In genomic region chr22:41405588-41405987, GRCh38 we compare ENCODE assay signal across 17 cellular contexts. TPM values are rescaled to one million over a fixed set of nuclear protein-coding genes. Genes with fewer than 3 reads are reported as not detected.
A peak's percentile ranks its signal among the peaks of the same experiment; 100 is the strongest.
DNase-seq lines count a peak whose midpoint lies in the region; ATAC-seq and TF ChIP-seq lines count a peak whose summit lies in the region.
"Had no signal": no experiment of that assay in that cellular context is flagged by ENCODE, and none has a peak within 500 bp of the region (broad histone marks: within the 10 kb centered on the region; RNA-seq: fewer than 3 reads in every experiment).

No MANE protein-coding gene starts in this region.

- H3K4me1 ChIP-seq in neural progenitor cell = peaks cover 8% of the 10 kb centered on the region

- POLR2A ChIA-PET in activated CD8-positive, alpha-beta T cell treated with anti-CD3 and anti-CD28 coated beads, Interleukin-2, amount 10 ng/mL, durations not matched to agents 7 days and 5 days (lab: Charles Lee) = interaction anchor here (0.6 kb wide), 1 partner anchor 42 kb away, joined by 3 read pairs; no protein-coding TSS in a partner anchor

- H3K27me3 ChIP-seq in neural progenitor cell = no peaks in the 10 kb centered on the region
- H3K27me3 ChIP-seq: ovary, tibial nerve had no signal

- peak; percentile 25 for DNase-seq in activated naive CD4-positive, alpha-beta T cell treated with anti-CD3 and anti-CD28 coated beads for 36 hours
- DNase-seq in activated naive CD4-positive, alpha-beta T cell treated with anti-CD3 and anti-CD28 coated beads, Interleukin-2, amount 10 ng/mL, durations not matched to agents 7 days and 5 days = no peak
- no peak for DNase-seq in activated CD8-positive, alpha-beta T cell treated with anti-CD3 and anti-CD28 coated beads, Interleukin-2, amount 10 ng/mL, durations not matched to agents 7 days and 5 days
- DNase-seq in neural progenitor cell (ENCODE audit: low spot score) (no peak), NK-92 (lab: John Stamatoyannopoulos, UW; ENCODE audit: unreplicated experiment) (no peak), NCI-H128 (lab: John Stamatoyannopoulos, UW; ENCODE audit: unreplicated experiment) (no peak)
- DNase-seq: Calu3, dermis blood vessel endothelial cell, GOT3, MM.1S, NCI-H69, ovary had no signal

- no peak overlapping the region for H3K4me3 ChIP-seq in neural progenitor cell
- H3K4me3 ChIP-seq: ovary, tibial nerve had no signal

- H3K9ac ChIP-seq in neural progenitor cell = no peak overlapping the region

- CTCF ChIA-PET in activated naive CD4-positive, alpha-beta T cell treated with anti-CD3 and anti-CD28 coated beads for 36 hours (lab: Charles Lee) = interaction anchor here (0.7 to 5.9 kb wide), 4 partner anchors 43 to 120 kb away, joined by 3 to 84 read pairs (median 48); no protein-coding TSS in a partner anchor
- CTCF ChIA-PET in activated naive CD4-positive, alpha-beta T cell treated with anti-CD3 and anti-CD28 coated beads, Interleukin-2, amount 10 ng/mL, durations not matched to agents 7 days and 5 days (lab: Charles Lee) = interaction anchor here (1.5 to 7.4 kb wide), 3 partner anchors 24 to 120 kb away, joined by 3 to 101 read pairs (median 87); partner anchors contain the start of gene TEF
- CTCF ChIA-PET in activated CD8-positive, alpha-beta T cell treated with anti-CD3 and anti-CD28 coated beads, Interleukin-2, amount 10 ng/mL, durations not matched to agents 7 days and 5 days (lab: Charles Lee) = interaction anchor here (2.3 to 10.1 kb wide), 4 partner anchors 40 to 120 kb away, joined by 25 to 129 read pairs (median 49); partner anchors contain the start of gene TOB2

- no peaks in the 10 kb centered on the region for H3K79me2 ChIP-seq in neural progenitor cell (ENCODE audit: low read depth)

- H2AFZ ChIP-seq in neural progenitor cell (replicated peaks) = no peak overlapping the region

- no peaks in the 10 kb centered on the region for H3K27me3 Mint-ChIP-seq in activated naive CD4-positive, alpha-beta T cell treated with anti-CD3 and anti-CD28 coated beads for 36 hours (ENCODE audit: low read depth)
- peaks cover 4% of the 10 kb centered on the region for H3K27me3 Mint-ChIP-seq in activated naive CD4-positive, alpha-beta T cell treated with anti-CD3 and anti-CD28 coated beads, Interleukin-2, amount 10 ng/mL, durations not matched to agents 7 days and 5 days
- no peaks in the 10 kb centered on the region for H3K27me3 Mint-ChIP-seq in activated CD8-positive, alpha-beta T cell treated with anti-CD3 and anti-CD28 coated beads, Interleukin-2, amount 10 ng/mL, durations not matched to agents 7 days and 5 days (ENCODE audit: low read depth)
- peaks cover 8% of the 10 kb centered on the region for H3K27me3 Mint-ChIP-seq in neural progenitor cell (ENCODE audit: insufficient read depth, low read depth)
- H3K27me3 Mint-ChIP-seq: brain had no signal

- no peak overlapping the region for H3K4me2 ChIP-seq in neural progenitor cell

- peaks cover 12% of the 10 kb centered on the region for H3K4me1 Mint-ChIP-seq in activated naive CD4-positive, alpha-beta T cell treated with anti-CD3 and anti-CD28 coated beads for 36 hours (ENCODE audit: low read depth)
- H3K4me1 Mint-ChIP-seq in activated naive CD4-positive, alpha-beta T cell treated with anti-CD3 and anti-CD28 coated beads, Interleukin-2, amount 10 ng/mL, durations not matched to agents 7 days and 5 days = peaks cover 10% of the 10 kb centered on the region
- H3K4me1 Mint-ChIP-seq in activated CD8-positive, alpha-beta T cell treated with anti-CD3 and anti-CD28 coated beads, Interleukin-2, amount 10 ng/mL, durations not matched to agents 7 days and 5 days (ENCODE audit: low read depth) = peaks cover 18% of the 10 kb centered on the region
- H3K4me1 Mint-ChIP-seq in neural progenitor cell = peaks cover 10% of the 10 kb centered on the region

- peaks cover 5% of the 10 kb centered on the region for H3F3A ChIP-seq in neural progenitor cell (ENCODE audit: low read depth)

- H3K36me3 Mint-ChIP-seq in activated naive CD4-positive, alpha-beta T cell treated with anti-CD3 and anti-CD28 coated beads for 36 hours (ENCODE audit: low read depth) = no peaks in the 10 kb centered on the region
- no peaks in the 10 kb centered on the region for H3K36me3 Mint-ChIP-seq in activated naive CD4-positive, alpha-beta T cell treated with anti-CD3 and anti-CD28 coated beads, Interleukin-2, amount 10 ng/mL, durations not matched to agents 7 days and 5 days
- H3K36me3 Mint-ChIP-seq in activated CD8-positive, alpha-beta T cell treated with anti-CD3 and anti-CD28 coated beads, Interleukin-2, amount 10 ng/mL, durations not matched to agents 7 days and 5 days (ENCODE audit: low read depth) = no peaks in the 10 kb centered on the region
- no peaks in the 10 kb centered on the region for H3K36me3 Mint-ChIP-seq in neural progenitor cell
- H3K36me3 Mint-ChIP-seq: brain had no signal

- no peaks in the 10 kb centered on the region for H3K9me3 Mint-ChIP-seq in activated naive CD4-positive, alpha-beta T cell treated with anti-CD3 and anti-CD28 coated beads for 36 hours
- H3K9me3 Mint-ChIP-seq in activated naive CD4-positive, alpha-beta T cell treated with anti-CD3 and anti-CD28 coated beads, Interleukin-2, amount 10 ng/mL, durations not matched to agents 7 days and 5 days = no peaks in the 10 kb centered on the region
- no peaks in the 10 kb centered on the region for H3K9me3 Mint-ChIP-seq in activated CD8-positive, alpha-beta T cell treated with anti-CD3 and anti-CD28 coated beads, Interleukin-2, amount 10 ng/mL, durations not matched to agents 7 days and 5 days (ENCODE audit: insufficient read depth)
- H3K9me3 Mint-ChIP-seq in neural progenitor cell = no peaks in the 10 kb centered on the region

- H4K20me1 ChIP-seq in neural progenitor cell (ENCODE audit: low read depth) = no peaks in the 10 kb centered on the region

- no peak for ATAC-seq in activated CD8-positive, alpha-beta T cell treated with anti-CD3 and anti-CD28 coated beads, Interleukin-2, amount 10 ng/mL, durations not matched to agents 7 days and 5 days
- no peak for ATAC-seq in HG03045 (IDR thresholded peaks at IDR 0.05; ENCODE audit: unreplicated experiment)
- ATAC-seq: Panc1 had no signal

- intact Hi-C loops in activated naive CD4-positive, alpha-beta T cell treated with anti-CD3 and anti-CD28 coated beads for 36 hours (cut with micrococcal nuclease) = no loop called here

- TF ChIP-seq CTCF in neural progenitor cell (IDR thresholded peaks at IDR 0.05) = no peak

- no peak overlapping the region for H3K4me3 Mint-ChIP-seq in activated naive CD4-positive, alpha-beta T cell treated with anti-CD3 and anti-CD28 coated beads for 36 hours
- H3K4me3 Mint-ChIP-seq in activated naive CD4-positive, alpha-beta T cell treated with anti-CD3 and anti-CD28 coated beads, Interleukin-2, amount 10 ng/mL, durations not matched to agents 7 days and 5 days = no peak overlapping the region
- no peak overlapping the region for H3K4me3 Mint-ChIP-seq in activated CD8-positive, alpha-beta T cell treated with anti-CD3 and anti-CD28 coated beads, Interleukin-2, amount 10 ng/mL, durations not matched to agents 7 days and 5 days
- no peak overlapping the region for H3K4me3 Mint-ChIP-seq in neural progenitor cell
- H3K4me3 Mint-ChIP-seq: brain had no signal

- H3K9me3 ChIP-seq in neural progenitor cell (ENCODE audit: low read depth) = no peaks in the 10 kb centered on the region
- H3K9me3 ChIP-seq: ovary, tibial nerve had no signal

- H3K36me3 ChIP-seq in neural progenitor cell = no peaks in the 10 kb centered on the region
- H3K36me3 ChIP-seq: ovary, tibial nerve had no signal

- no peak overlapping the region for H3K27ac ChIP-seq in neural progenitor cell
- H3K27ac ChIP-seq in temporal lobe (ENCODE audit: low read depth, low read length) = peak overlapping the region; percentile 7
- H3K27ac ChIP-seq: ovary had no signal

- H3K27ac Mint-ChIP-seq in activated naive CD4-positive, alpha-beta T cell treated with anti-CD3 and anti-CD28 coated beads for 36 hours = no peak overlapping the region
- no peak overlapping the region for H3K27ac Mint-ChIP-seq in activated naive CD4-positive, alpha-beta T cell treated with anti-CD3 and anti-CD28 coated beads, Interleukin-2, amount 10 ng/mL, durations not matched to agents 7 days and 5 days
- peak overlapping the region; percentile 61 for H3K27ac Mint-ChIP-seq in activated CD8-positive, alpha-beta T cell treated with anti-CD3 and anti-CD28 coated beads, Interleukin-2, amount 10 ng/mL, durations not matched to agents 7 days and 5 days
- peak overlapping the region; percentile 63 for H3K27ac Mint-ChIP-seq in neural progenitor cell

RNA-seq across cellular contexts. Expression of gene TEF, which starts 23.8 kb away (rescaled TPM):
- total RNA-seq in activated naive CD4-positive, alpha-beta T cell treated with anti-CD3 and anti-CD28 coated beads for 36 hours = 1 to 10 TPM; 1.7 to 1.9 TPM
- total RNA-seq in activated CD8-positive, alpha-beta T cell treated with anti-CD3 and anti-CD28 coated beads, Interleukin-2, amount 10 ng/mL, durations not matched to agents 7 days and 5 days = 1 to 10 TPM; 2.9 to 3.0 TPM
- total RNA-seq in neural progenitor cell (ENCODE audit: low replicate concordance) = 11.0 and 17.2 TPM in 2 replicates
- total RNA-seq in temporal lobe = 6.1 TPM

RNA-seq across cellular contexts. Expression of gene TOB2, which starts 41.0 kb away (rescaled TPM):
- 10 to 100 TPM; 16.4 to 16.8 TPM for total RNA-seq in activated naive CD4-positive, alpha-beta T cell treated with anti-CD3 and anti-CD28 coated beads for 36 hours
- total RNA-seq in activated CD8-positive, alpha-beta T cell treated with anti-CD3 and anti-CD28 coated beads, Interleukin-2, amount 10 ng/mL, durations not matched to agents 7 days and 5 days = 10 to 100 TPM; 33.2 to 33.6 TPM
- total RNA-seq in neural progenitor cell (ENCODE audit: low replicate concordance) (23.4 and 37.7 TPM in 2 replicates), temporal lobe (12.5 TPM)

Comparison
In these comparisons a context has a peak if more than half of its experiments do, and no peak if none do; other contexts are left out.
1. H3K27ac Mint-ChIP-seq: peak in activated CD8-positive, alpha-beta T cell treated with anti-CD3 and anti-CD28 coated beads, Interleukin-2, amount 10 ng/mL, durations not matched to agents 7 days and 5 days (single experiment) and neural progenitor cell (single experiment); none in activated naive CD4-positive, alpha-beta T cell treated with anti-CD3 and anti-CD28 coated beads for 36 hours (single experiment) and activated naive CD4-positive, alpha-beta T cell treated with anti-CD3 and anti-CD28 coated beads, Interleukin-2, amount 10 ng/mL, durations not matched to agents 7 days and 5 days (single experiment).